ENCODE assay signal across 1 cellular context in genomic region chr6:26445934-26446667, GRCh38.
TF ChIP-seq lines count a peak whose summit lies in the region.

No MANE protein-coding gene starts in this region.

TF ChIP-seq in K562, 482 proteins besides CTCF, POLR2A, EP300 and RAD21:
- TF ChIP-seq RBM14 (IDR thresholded peaks at IDR 0.05; ENCODE audit: borderline replicate concordance, insufficient read depth, low read depth, low read length) (no peak), FOXK2 (conservative IDR thresholded peaks at IDR 0.05 in 1 of 2, IDR thresholded peaks at IDR 0.05 in 1 of 2; ENCODE audit: low read depth in 2 of 2) (no peak), SREBF2 (CRISPR knock-in tag; IDR thresholded peaks at IDR 0.05) (no peak), ZMIZ1 (IDR thresholded peaks at IDR 0.05; ENCODE audit: low read depth in 2 of 2, low read length in 2 of 2) (no peak), ZFX (CRISPR knock-in tag; IDR thresholded peaks at IDR 0.05) (no peak), USF1 (CRISPR knock-in tag; IDR thresholded peaks at IDR 0.05) (no peak), REST (CRISPR knock-in tag; IDR thresholded peaks at IDR 0.05; ENCODE audit: low read depth) (no peak), JUND (IDR thresholded peaks at IDR 0.05; ENCODE audit: borderline replicate concordance, low read depth, low read length) (no peak), JUND (tag; IDR thresholded peaks at IDR 0.05; ENCODE audit: borderline replicate concordance, low read depth, low read length) (no peak), NRF1 (conservative IDR thresholded peaks at IDR 0.05 in 1 of 2, IDR thresholded peaks at IDR 0.05 in 1 of 2) (no peak), POLR2H (tag; IDR thresholded peaks at IDR 0.05; ENCODE audit: low read depth) (no peak), ZNF780A (CRISPR knock-in tag; IDR thresholded peaks at IDR 0.05) (no peak), SFPQ (IDR thresholded peaks at IDR 0.05; ENCODE audit: low read depth, low read length) (no peak)
